ENCODE assay signal across 8 cellular contexts in the genomic region with DNA sequence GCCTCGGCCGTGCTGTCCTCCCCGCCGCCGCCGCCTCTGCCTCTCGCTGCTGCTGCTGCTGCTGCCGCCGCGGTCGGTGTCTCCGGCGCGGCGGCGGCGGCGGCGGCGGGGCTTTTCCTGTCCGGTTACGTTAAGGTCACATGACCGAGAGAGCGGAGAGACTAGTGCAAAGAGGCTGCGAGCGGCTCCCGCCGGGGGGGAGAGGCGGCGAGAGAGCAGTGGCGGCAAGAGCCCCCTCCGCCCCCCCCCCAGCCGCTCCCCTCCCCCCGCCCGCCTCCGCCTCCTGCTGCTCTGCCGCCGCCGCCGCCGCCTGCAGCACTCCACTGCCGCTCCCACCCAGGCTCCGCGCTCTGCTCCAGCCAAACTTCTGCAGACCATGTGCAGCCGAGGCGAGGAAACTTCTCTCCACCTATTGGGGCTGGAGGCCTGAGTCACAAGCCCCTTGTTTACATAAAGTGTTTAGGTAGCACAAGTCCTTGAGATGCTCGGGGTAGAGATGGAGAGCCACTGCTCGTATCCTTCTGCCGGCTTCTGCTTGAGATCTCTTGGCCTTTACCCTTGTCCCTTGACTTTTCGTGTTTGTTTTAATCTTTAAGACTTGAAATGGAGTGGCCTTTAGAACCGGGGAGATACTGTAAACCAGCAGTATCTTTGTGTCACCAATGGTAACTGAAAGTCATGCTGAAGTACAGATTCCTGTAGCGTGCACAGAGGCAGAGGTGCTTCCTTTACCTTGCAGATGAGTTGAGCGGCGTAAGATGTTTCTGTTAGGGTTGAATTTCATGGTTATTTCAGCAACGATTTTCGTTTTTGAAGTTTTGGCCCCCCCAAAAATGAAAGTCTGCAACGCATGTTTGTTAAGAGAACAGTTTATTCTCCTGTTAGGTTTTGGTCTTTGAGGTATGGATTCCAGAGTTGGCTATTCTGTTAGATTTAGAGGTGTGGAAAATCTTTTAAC.
A peak's percentile ranks its signal among the peaks of the same experiment; 100 is the strongest.
DNase-seq lines count a peak whose midpoint lies in the region; ATAC-seq lines count a peak whose summit lies in the region.

A gene with protein sequence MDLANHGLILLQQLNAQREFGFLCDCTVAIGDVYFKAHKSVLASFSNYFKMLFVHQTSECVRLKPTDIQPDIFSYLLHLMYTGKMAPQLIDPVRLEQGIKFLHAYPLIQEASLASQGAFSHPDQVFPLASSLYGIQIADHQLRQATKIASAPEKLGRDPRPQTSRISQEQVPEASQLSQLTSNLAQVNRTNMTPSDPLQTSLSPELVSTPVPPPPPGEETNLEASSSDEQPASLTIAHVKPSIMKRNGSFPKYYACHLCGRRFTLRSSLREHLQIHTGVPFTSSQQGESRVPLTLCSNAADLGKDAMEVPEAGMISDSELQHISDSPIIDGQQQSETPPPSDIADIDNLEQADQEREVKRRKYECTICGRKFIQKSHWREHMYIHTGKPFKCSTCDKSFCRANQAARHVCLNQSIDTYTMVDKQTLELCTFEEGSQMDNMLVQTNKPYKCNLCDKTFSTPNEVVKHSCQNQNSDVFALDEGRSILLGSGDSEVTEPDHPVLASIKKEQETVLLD (minus strand): TSS at position 89 of the 958 bp plus-strand sequence. CDS start 17,922 bp downstream, outside the sequence.

- DNase-seq in NCI-H2081 (lab: John Stamatoyannopoulos, UW) (peak; percentile 45 to 59), NCI-H2081 treated with DMSO at 0.1 percent for 48 hours (lab: John Stamatoyannopoulos, UW) (no peak), NCI-H82 (lab: John Stamatoyannopoulos, UW) (peak; percentile 86), medulla oblongata (ENCODE audit: extremely low spot score) (peak; percentile 77)
- DNase-seq in activated CD8-positive, alpha-beta memory T cell treated with anti-CD3 and anti-CD28 coated beads for 24 hours: peak; percentile 87
- DNase-seq in effector memory CD4-positive, alpha-beta T cell: peak; percentile 63 to 75 (median 72)
- peak; percentile 40 to 44 (median 41) for DNase-seq in stimulated activated CD4-positive, alpha-beta T cell treated with anti-CD3 and anti-CD28 coated beads, TNF-alpha, amount 100 ng/mL, for 4 hours (ENCODE audit: low read depth in 3 of 3)

- peak within 1 kb of the TSS; percentile 95 for H3K4me3 ChIP-seq in effector memory CD4-positive, alpha-beta T cell (ENCODE audit: insufficient read depth, low read depth, low read length, poor library complexity, severe bottlenecking)

- peak; percentile 7 for ATAC-seq in HG03139 (IDR thresholded peaks at IDR 0.05; ENCODE audit: unreplicated experiment)

- H3K27me3 ChIP-seq in effector memory CD4-positive, alpha-beta T cell (replicated peaks; ENCODE audit: control insufficient read depth, insufficient read depth, low read length, poor library complexity, severe bottlenecking): no peaks in the 10 kb centered on the region

- H3K9me3 ChIP-seq in effector memory CD4-positive, alpha-beta T cell (ENCODE audit: control insufficient read depth, low read length): no peaks in the 10 kb centered on the region

- no peaks in the 10 kb centered on the region for H3K36me3 ChIP-seq in effector memory CD4-positive, alpha-beta T cell (ENCODE audit: control insufficient read depth, insufficient read depth, low read length)

- peak within 1 kb of the TSS; percentile 97 for H3K27ac ChIP-seq in effector memory CD4-positive, alpha-beta T cell (ENCODE audit: insufficient read depth, low read length, poor library complexity, severe bottlenecking)

- H3K4me1 ChIP-seq in effector memory CD4-positive, alpha-beta T cell (ENCODE audit: control insufficient read depth, insufficient read depth, low read length, poor library complexity, severe bottlenecking): peaks cover 34% of the 10 kb centered on the region
